Comparison of ENCODE assay signal across 23 cellular contexts in genomic region chr5:89045216-89045615, GRCh38.
DNase-seq lines count a peak whose midpoint lies in the region; ATAC-seq, FAIRE-seq and TF ChIP-seq lines count a peak whose summit lies in the region.
"Had no signal": no experiment of that assay in that cellular context is flagged by ENCODE, and none has a peak within 500 bp of the region (broad histone marks: within the 10 kb centered on the region; RNA-seq: fewer than 3 reads in every experiment).

No MANE protein-coding gene starts in this region.

- H3K79me2 ChIP-seq in GM23338 (replicated peaks; ENCODE audit: insufficient read depth), result no peaks in the 10 kb centered on the region

- no peaks in the 10 kb centered on the region for H3K9me2 ChIP-seq in GM23338 (ENCODE audit: insufficient read depth)

- H3K36me3 Mint-ChIP-seq in GM23338 (ENCODE audit: low read depth) (peaks cover 13% of the 10 kb centered on the region), HFFc6 (ENCODE audit: low read depth) (peaks cover under 1% of the 10 kb centered on the region; the same call in 1 of the 2 replicates)
- H3K36me3 Mint-ChIP-seq: CD14-positive monocyte; CD4-positive, alpha-beta memory T cell; CD4-positive, CD25-positive, alpha-beta regulatory T cell; CD8-positive, alpha-beta memory T cell had no signal

- no peak for TF ChIP-seq EP300 in sigmoid colon (IDR thresholded peaks at IDR 0.05)

- H2AFZ ChIP-seq in GM23338, result no peak overlapping the region

- H3K36me3 ChIP-seq in GM23338 (ENCODE audit: insufficient read depth) (no peaks in the 10 kb centered on the region), SJSA1 (no peaks in the 10 kb centered on the region), bronchial epithelial cell (ENCODE audit: control insufficient read depth, insufficient read depth, low read length) (no peaks in the 10 kb centered on the region), sigmoid colon (no peaks in the 10 kb centered on the region)
- H3K36me3 ChIP-seq: BE2C, BLaER1 had no signal

- no peaks in the 10 kb centered on the region for H3K27me3 ChIP-seq in GM23338 (ENCODE audit: insufficient read depth)
- no peaks in the 10 kb centered on the region for H3K27me3 ChIP-seq in SJSA1 (replicated peaks)
- no peaks in the 10 kb centered on the region for H3K27me3 ChIP-seq in bronchial epithelial cell (ENCODE audit: control insufficient read depth, insufficient read depth, low read length)
- no peaks in the 10 kb centered on the region for H3K27me3 ChIP-seq in foreskin keratinocyte
- no peaks in the 10 kb centered on the region for H3K27me3 ChIP-seq in sigmoid colon
- H3K27me3 ChIP-seq: BE2C, BLaER1 had no signal

- no peak for DNase-seq in GM23338 (ENCODE audit: low spot score)
- no peak for DNase-seq in SJSA1 (ENCODE audit: low read depth in 1 of 2, low spot score in 2 of 2)
- peak; percentile 73 for DNase-seq in bronchial epithelial cell (ENCODE audit: low read depth)
- peak; percentile 43 to 68 for DNase-seq in foreskin keratinocyte
- no peak for DNase-seq in HFFc6
- no peak for DNase-seq in DMS 273 (lab: John Stamatoyannopoulos, UW; ENCODE audit: unreplicated experiment)
- DNase-seq in sigmoid colon, result no peak
- DNase-seq: 8988T; ACHN; BE2C; C1 segment of cervical spinal cord; CD4-positive, alpha-beta memory T cell; CD4-positive, CD25-positive, alpha-beta regulatory T cell; CD8-positive, alpha-beta memory T cell; COR-L47; DMS79 treated with DMSO at 0.1 percent for 48 hours; GF-D8 had no signal

- no peaks in the 10 kb centered on the region for H3K27me3 Mint-ChIP-seq in GM23338 (ENCODE audit: insufficient read depth, low read depth, poor library complexity)
- peaks cover 1% of the 10 kb centered on the region for H3K27me3 Mint-ChIP-seq in HFFc6 (ENCODE audit: insufficient read depth)
- H3K27me3 Mint-ChIP-seq: CD4-positive, alpha-beta memory T cell; CD4-positive, CD25-positive, alpha-beta regulatory T cell; CD8-positive, alpha-beta memory T cell had no signal

- H3K4me1 ChIP-seq in GM23338 (ENCODE audit: insufficient read depth), result peaks cover 6% of the 10 kb centered on the region; the same call in 1 of the 2 replicates
- H3K4me1 ChIP-seq in SJSA1 (replicated peaks), result peaks cover 42% of the 10 kb centered on the region
- H3K4me1 ChIP-seq in foreskin keratinocyte, result peaks cover 14% of the 10 kb centered on the region
- peaks cover 0 to 2% (median 0%) of the 10 kb centered on the region in 4 donors for H3K4me1 ChIP-seq in sigmoid colon
- H3K4me1 ChIP-seq: BE2C had no signal

- H3K9me3 ChIP-seq in SJSA1 (replicated peaks) (no peaks in the 10 kb centered on the region), sigmoid colon (peaks cover 0 to 4% (median 0%) of the 10 kb centered on the region in 4 donors)
- H3K9me3 ChIP-seq: BE2C had no signal

- 90 to 92% methylated on average over 3 of the region's 3 CpGs for WGBS in sigmoid colon, 2 donors

- H3K4me1 Mint-ChIP-seq in GM23338 (peaks cover 11% of the 10 kb centered on the region; the same call in 2 of the 3 replicates), HFFc6 (ENCODE audit: low read depth) (peaks cover 5% of the 10 kb centered on the region; the same call in 1 of the 2 replicates)
- H3K4me1 Mint-ChIP-seq: CD4-positive, alpha-beta memory T cell; CD4-positive, CD25-positive, alpha-beta regulatory T cell; CD8-positive, alpha-beta memory T cell had no signal

- no peak for FAIRE-seq in bronchial epithelial cell (lab: Jason Lieb, UNC)
- FAIRE-seq: A204.1, G401.6, GM12891, GM19239 had no signal

- H3K4me3 Mint-ChIP-seq in GM23338 (no peak overlapping the region), HFFc6 (no peak overlapping the region)
- H3K4me3 Mint-ChIP-seq: CD14-positive monocyte; CD4-positive, alpha-beta memory T cell; CD4-positive, CD25-positive, alpha-beta regulatory T cell; CD8-positive, alpha-beta memory T cell had no signal

- ATAC-seq in GM23338 (no peak), foreskin keratinocyte (peak; percentile 48)

- TF ChIP-seq CTCF in GM23338 (conservative IDR thresholded peaks at IDR 0.05; ENCODE audit: low read depth in 2 of 2) (no peak), bronchial epithelial cell (IDR thresholded peaks at IDR 0.05; ENCODE audit: insufficient read depth, low read length, severe bottlenecking) (no peak), foreskin keratinocyte (conservative IDR thresholded peaks at IDR 0.05) (no peak), HFFc6 (IDR thresholded peaks at IDR 0.05) (no peak), sigmoid colon (IDR thresholded peaks at IDR 0.05) (no peak)

- H4K20me1 ChIP-seq in GM23338 (replicated peaks; ENCODE audit: insufficient read depth), result no peaks in the 10 kb centered on the region; the same call in 1 of the 2 replicates
- H4K20me1 ChIP-seq: BLaER1 had no signal

- H3K4me2 ChIP-seq in GM23338, result no peak overlapping the region
- H3K4me2 ChIP-seq: BLaER1 had no signal

- peaks cover 16% of the 10 kb centered on the region for H3K9me3 Mint-ChIP-seq in GM23338
- peaks cover 8% of the 10 kb centered on the region for H3K9me3 Mint-ChIP-seq in HFFc6

- H3K27ac ChIP-seq in GM23338 (ENCODE audit: low read depth) (no peak overlapping the region), SJSA1 (peak overlapping the region; percentile 82; the same call in 1 of the 2 replicates), foreskin keratinocyte (no peak overlapping the region), sigmoid colon (no peak overlapping the region)
- H3K27ac ChIP-seq: BLaER1 had no signal

- H3K27ac Mint-ChIP-seq in GM23338, result 0 out of 2 replicates have a peak overlapping the region, but pooled peaks have one; percentile 60
- no peak overlapping the region for H3K27ac Mint-ChIP-seq in HFFc6
- H3K27ac Mint-ChIP-seq: CD4-positive, alpha-beta memory T cell; CD4-positive, CD25-positive, alpha-beta regulatory T cell; CD8-positive, alpha-beta memory T cell had no signal

- no peak for TF ChIP-seq POLR2A in sigmoid colon (IDR thresholded peaks at IDR 0.05)

- no peak overlapping the region for H3K4me3 ChIP-seq in GM23338
- H3K4me3 ChIP-seq in SJSA1, result no peak overlapping the region
- H3K4me3 ChIP-seq in bronchial epithelial cell (ENCODE audit: low read depth, low read length), result no peak overlapping the region
- no peak overlapping the region for H3K4me3 ChIP-seq in sigmoid colon
- H3K4me3 ChIP-seq: BLaER1 had no signal

- no peaks in the 10 kb centered on the region for H3F3A ChIP-seq in GM23338 (replicated peaks; ENCODE audit: low read depth)

- intact Hi-C loops in sigmoid colon (cut with DNase I), result no loop called here

TF ChIP-seq in GM23338, 12 proteins besides CTCF, POLR2A, EP300 and RAD21 (continues in another document):
- TF ChIP-seq NANOG (IDR thresholded peaks at IDR 0.05; ENCODE audit: borderline replicate concordance), result no peak
- TF ChIP-seq ZNF114 (CRISPR knock-in tag; IDR thresholded peaks at IDR 0.05), result no peak
- TF ChIP-seq REST (IDR thresholded peaks at IDR 0.05; ENCODE audit: unreplicated experiment), result no peak

Comparison
In these comparisons a context has a peak if more than half of its experiments do, and no peak if none do; other contexts are left out.
1. DNase-seq: peak in bronchial epithelial cell (single experiment) and foreskin keratinocyte (2 of 2); none in GM23338 (single experiment), SJSA1 (0 of 2), HFFc6 (single experiment), DMS 273 (single experiment) and sigmoid colon (single experiment).